In the genomic region with DNA sequence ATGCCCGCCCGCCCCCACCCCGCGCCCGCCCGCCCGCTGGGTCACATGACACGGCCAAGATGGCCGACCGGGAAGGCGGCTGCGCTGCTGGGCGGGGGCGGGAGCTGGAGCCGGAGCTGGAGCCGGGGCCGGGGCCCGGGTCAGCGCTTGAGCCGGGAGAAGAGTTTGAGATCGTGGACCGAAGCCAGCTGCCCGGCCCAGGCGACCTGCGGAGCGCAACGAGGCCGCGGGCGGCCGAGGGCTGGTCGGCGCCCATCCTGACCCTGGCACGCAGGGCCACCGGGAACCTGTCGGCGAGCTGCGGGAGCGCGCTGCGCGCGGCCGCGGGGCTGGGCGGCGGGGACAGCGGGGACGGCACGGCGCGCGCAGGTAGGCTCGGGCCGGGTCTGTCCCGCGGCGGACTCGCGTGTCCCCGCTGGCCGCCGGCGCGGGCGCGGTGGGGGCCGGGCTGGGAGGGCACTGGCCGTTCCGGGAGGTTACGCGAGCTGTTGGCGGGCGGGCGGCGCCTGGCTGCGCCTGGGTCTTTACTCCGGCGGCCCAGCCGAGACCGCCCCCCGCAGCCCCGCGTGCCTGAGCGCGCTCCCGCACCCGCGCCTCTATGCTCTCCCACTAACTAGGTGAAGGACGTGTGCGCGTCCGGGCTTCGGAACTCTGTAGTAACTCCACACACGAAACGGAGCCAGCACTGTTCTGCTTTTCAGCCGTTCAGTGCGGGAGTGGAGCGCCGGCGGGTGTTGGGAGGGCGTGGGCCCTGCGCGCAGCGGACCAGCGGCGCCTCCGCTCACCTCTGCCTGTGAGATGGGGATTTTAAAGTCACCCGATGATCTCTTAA, we compare ENCODE assay signal across 8 cellular contexts. TPM values are rescaled to one million over a fixed set of nuclear protein-coding genes. Genes with fewer than 3 reads are reported as not detected.
A peak's percentile ranks its signal among the peaks of the same experiment; 100 is the strongest.
DNase-seq lines count a peak whose midpoint lies in the region; ATAC-seq, FAIRE-seq and TF ChIP-seq lines count a peak whose summit lies in the region.

Gene RUFY1, plus strand, starts transcription at position 44 of the 832 bp plus-strand sequence. Its CDS starts 16 bp downstream, at position 60.

- FAIRE-seq in GM12878 (lab: Jason Lieb, UNC): peak; percentile 31

- peak within 1 kb of the TSS; percentile 67 for H3K4me3 ChIP-seq in GM12878
- peak within 1 kb of the TSS; percentile 96 for H3K4me3 ChIP-seq in iPS DF 6.9 (ENCODE audit: low read length)
- peak within 1 kb of the TSS; percentile 68 for H3K4me3 ChIP-seq in skeletal muscle cell (ENCODE audit: low read depth, low read length)

- RAD21 ChIA-PET in GM12878 (lab: Charles Lee; ENCODE audit: unreplicated experiment): interaction anchor here (1.2 to 1.5 kb wide), 2 partner anchors 8 to 73 kb away, joined by 5 to 9 read pairs; partner anchors contain the start of gene HNRNPH1

- H3K79me2 ChIP-seq in GM12878 (ENCODE audit: control insufficient read depth, insufficient read depth, low read length): peaks cover 19% of the 10 kb centered on the region

- POLR2A ChIA-PET in GM12878 (lab: Charles Lee): interaction anchor here (0.7 to 1.8 kb wide), 4 partner anchors 8 to 146 kb away, joined by 3 to 16 read pairs (median 6); partner anchors contain the start of gene HNRNPH1

- no peak for TF ChIP-seq EP300 in GM12878 (IDR thresholded peaks at IDR 0.05; ENCODE audit: borderline replicate concordance in 1 of 2, control insufficient read depth in 1 of 2, low read depth in 2 of 2, low read length in 2 of 2)

- TF ChIP-seq CTCF in GM13977 (IDR thresholded peaks at IDR 0.05; ENCODE audit: extremely low read depth, insufficient read depth, missing control alignments) (no peak), GM12878 (IDR thresholded peaks at IDR 0.05 in 2 of 3, conservative IDR thresholded peaks at IDR 0.05 in 1 of 3; ENCODE audit: control insufficient read depth in 2 of 3, extremely low read depth in 1 of 3, insufficient read depth in 1 of 3, low read depth in 3 of 3, low read length in 3 of 3) (no peak)

- H3K27me3 ChIP-seq in GM12878 (replicated peaks in 1 of 2; ENCODE audit: control insufficient read depth in 2 of 2, insufficient read depth in 2 of 2, low read length in 1 of 2): no peaks in the 10 kb centered on the region
- no peaks in the 10 kb centered on the region for H3K27me3 ChIP-seq in iPS DF 6.9 (ENCODE audit: control insufficient read depth, insufficient read depth, low read length)

- peak; percentile 89 for TF ChIP-seq POLR2A in GM12878 (IDR thresholded peaks at IDR 0.05; ENCODE audit: low read depth, low read length)

- H4K20me1 ChIP-seq in GM12878 (ENCODE audit: control insufficient read depth, insufficient read depth): no peaks in the 10 kb centered on the region

- SMC1A ChIA-PET in GM12878 (lab: Charles Lee; ENCODE audit: uncharacterized antibody, unreplicated experiment): interaction anchor here (1.0 to 1.6 kb wide), 2 partner anchors 9 to 14 kb away, joined by 3 to 6 read pairs; no protein-coding TSS in a partner anchor

- intact Hi-C loops in GM12878 (cut with micrococcal nuclease; ENCODE audit: unreplicated experiment): loop anchor here (5.0 to 10.0 kb wide), 2 partner anchors 127 to 926 kb away; partner anchors contain the start of gene CLK4

- peak within 1 kb of the TSS; percentile 85 for H2AFZ ChIP-seq in GM12878 (ENCODE audit: control insufficient read depth, low read depth, low read length)

- H3K9me3 ChIP-seq in GM12878 (replicated peaks; ENCODE audit: control insufficient read depth, insufficient read depth, low read length) (no peaks in the 10 kb centered on the region), iPS DF 6.9 (ENCODE audit: control insufficient read depth, insufficient read depth, low read length) (no peaks in the 10 kb centered on the region)

- CTCF ChIA-PET in GM12878 (lab: Yijun Ruan, JAX): no interaction called here

- H3K4me2 ChIP-seq in GM12878 (ENCODE audit: control insufficient read depth, insufficient read depth): peak within 1 kb of the TSS; percentile 85

- ATAC-seq in HG02588 (IDR thresholded peaks at IDR 0.05; ENCODE audit: unreplicated experiment) (peak; percentile 82), GM12878 (peak; percentile 81)

- DNase-seq in GM13977 (ENCODE audit: low spot score): peak; percentile 90
- DNase-seq in NCI-H1092 (lab: John Stamatoyannopoulos, UW): peak; percentile 29
- peak; percentile 59 for DNase-seq in T1000 (lab: John Stamatoyannopoulos, UW)
- peak; percentile 20 for DNase-seq in GM12878 (ENCODE audit: low read depth, low spot score)
- DNase-seq in iPS DF 6.9 (ENCODE audit: low read depth, low spot score): no peak
- peak; percentile 21 for DNase-seq in skeletal muscle cell (ENCODE audit: low read depth)
- DNase-seq in DMS153 treated with DMSO at 0.1 percent for 48 hours (lab: John Stamatoyannopoulos, UW; ENCODE audit: unreplicated experiment): no peak

- in situ Hi-C loops in GM13977 (cut with MboI; ENCODE audit: low pct_unique_long_range_greater_than_20kb, low sequenced_read_pairs, unreplicated experiment): no loop called here
- in situ Hi-C loops in GM12878 (cut with MboI): loop anchor here (10.0 kb wide), 1 partner anchor 1436 kb away; the partner anchor contains the start of gene N4BP3

- H3K27ac ChIP-seq in GM12878 (ENCODE audit: control insufficient read depth, insufficient read depth): peak within 1 kb of the TSS; percentile 90
- H3K27ac ChIP-seq in iPS DF 6.9 (ENCODE audit: low read length): no peak within 1 kb of the TSS

- H3K9ac ChIP-seq in GM12878 (ENCODE audit: control insufficient read depth, insufficient read depth, low read length): peak within 1 kb of the TSS; percentile 79

- BruUV-seq in GM12878 (replicated peaks; lab: Mats Ljungman, UMichigan): TSS peak; percentile 57

- H3K4me1 ChIP-seq in GM12878 (ENCODE audit: control insufficient read depth, insufficient read depth, low read length) (no peaks in the 10 kb centered on the region), iPS DF 6.9 (ENCODE audit: control insufficient read depth, insufficient read depth, low read length) (no peaks in the 10 kb centered on the region)

- H3K36me3 ChIP-seq in GM12878 (ENCODE audit: control insufficient read depth in 2 of 2, insufficient read depth in 2 of 2, low read length in 1 of 2) (no peaks in the 10 kb centered on the region), iPS DF 6.9 (ENCODE audit: control insufficient read depth, insufficient read depth, low read length) (no peaks in the 10 kb centered on the region)

- WGBS in GM12878 (ENCODE audit: insufficient coverage, insufficient replicate concordance, low lambda C conversion rate, missing lambda C conversion rate): 1% methylated on average over 64 of the region's 109 CpGs
- WGBS in iPS DF 6.9 (ENCODE audit: insufficient coverage, insufficient read length): no CpG with 5 or more reads among the region's 109 CpGs

- TF ChIP-seq RAD21 in GM12878 (IDR thresholded peaks at IDR 0.05; ENCODE audit: insufficient read depth, low read depth, low read length): no peak

TF ChIP-seq in GM12878, 131 proteins besides CTCF, POLR2A, EP300 and RAD21 (continues in another document):
- no peak for TF ChIP-seq ZNF24 (IDR thresholded peaks at IDR 0.05)
- no peak for TF ChIP-seq ZNF622 (IDR thresholded peaks at IDR 0.05)
- TF ChIP-seq NR2C1 (IDR thresholded peaks at IDR 0.05): peak; percentile 31; the same call in 1 of the 2 replicates
- TF ChIP-seq, protein P1, sequence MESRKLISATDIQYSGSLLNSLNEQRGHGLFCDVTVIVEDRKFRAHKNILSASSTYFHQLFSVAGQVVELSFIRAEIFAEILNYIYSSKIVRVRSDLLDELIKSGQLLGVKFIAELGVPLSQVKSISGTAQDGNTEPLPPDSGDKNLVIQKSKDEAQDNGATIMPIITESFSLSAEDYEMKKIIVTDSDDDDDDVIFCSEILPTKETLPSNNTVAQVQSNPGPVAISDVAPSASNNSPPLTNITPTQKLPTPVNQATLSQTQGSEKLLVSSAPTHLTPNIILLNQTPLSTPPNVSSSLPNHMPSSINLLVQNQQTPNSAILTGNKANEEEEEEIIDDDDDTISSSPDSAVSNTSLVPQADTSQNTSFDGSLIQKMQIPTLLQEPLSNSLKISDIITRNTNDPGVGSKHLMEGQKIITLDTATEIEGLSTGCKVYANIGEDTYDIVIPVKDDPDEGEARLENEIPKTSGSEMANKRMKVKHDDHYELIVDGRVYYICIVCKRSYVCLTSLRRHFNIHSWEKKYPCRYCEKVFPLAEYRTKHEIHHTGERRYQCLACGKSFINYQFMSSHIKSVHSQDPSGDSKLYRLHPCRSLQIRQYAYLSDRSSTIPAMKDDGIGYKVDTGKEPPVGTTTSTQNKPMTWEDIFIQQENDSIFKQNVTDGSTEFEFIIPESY (IDR thresholded peaks at IDR 0.05): no peak
- TF ChIP-seq IRF3 (IDR thresholded peaks at IDR 0.05): no peak
- no peak for TF ChIP-seq ZNF274 (IDR thresholded peaks at IDR 0.05; ENCODE audit: insufficient read depth, insufficient read length)
- 0 out of 2 replicates have a peak, but pooled peaks have one; percentile 34 for TF ChIP-seq TCF12 (IDR thresholded peaks at IDR 0.05; ENCODE audit: low read depth, low read length)

RNA-seq across cellular contexts. Expression of gene RUFY1, which starts in this region (rescaled TPM):
- total RNA-seq in GM12878 (2013; cell fraction: nucleolus; rRNA removed): 65.2 and 75.0 TPM in 2 replicates
- 27.0 and 28.4 TPM in 2 replicates for total RNA-seq in GM12878 (2014; rRNA removed)
- 22.7 and 26.3 TPM in 2 replicates for total RNA-seq in GM12878 (2014; rRNA removed; fragmentation: Illumina TruSeq; extraction: Trizol)
- 28.8 and 36.3 TPM in 2 replicates for total RNA-seq in GM12878 (2021)
- 17.9 TPM for polyA plus RNA-seq in GM12878 (2011; ENCODE audit: low read depth)
- 18.4 and 19.2 TPM in 2 replicates for polyA plus RNA-seq in GM12878 (2011; rRNA removed)
- 10.3 and 13.1 TPM in 2 replicates for polyA plus RNA-seq in GM12878 (2011; cell fraction: cytosol; rRNA removed)
- 22.2 and 27.2 TPM in 2 replicates for polyA plus RNA-seq in GM12878 (2011; cell fraction: nucleus; rRNA removed)
- polyA plus RNA-seq in GM12878 (2012): 22.2 and 23.8 TPM in 2 replicates
- 22.8 and 26.2 TPM in 2 replicates for polyA plus RNA-seq in GM12878 (2014; fragmentation: Illumina TruSeq; extraction: Trizol)
- polyA plus RNA-seq in GM12878 (2014; fragmentation: Nextera tagmentation; extraction: Ambion mirVana): 1 to 10 TPM; 5.7 to 8.1 TPM
- polyA plus RNA-seq in GM12878 (2014; rRNA removed): 26.7 and 27.2 TPM in 2 replicates
- polyA plus RNA-seq in GM12878 (2016; fragmentation: Nextera tagmentation; extraction: Ambion mirVana): 10 to 100 TPM; 23.6 to 25.4 TPM
- 12.7 and 17.7 TPM in 2 replicates for polyA minus RNA-seq in GM12878 (2011; rRNA and poly(A)+ RNA removed)
- polyA minus RNA-seq in GM12878 (2011; cell fraction: cytosol; rRNA and poly(A)+ RNA removed): 5.6 and 7.7 TPM in 2 replicates
- polyA minus RNA-seq in GM12878 (2011; cell fraction: nucleus; rRNA and poly(A)+ RNA removed): 18.5 and 25.8 TPM in 2 replicates

Comparison
In these comparisons a context has a peak if more than half of its experiments do, and no peak if none do; other contexts are left out.
1. DNase-seq: peak in GM13977 (single experiment), NCI-H1092 (single experiment), T1000 (single experiment), GM12878 (single experiment) and skeletal muscle cell (single experiment); none in iPS DF 6.9 (single experiment) and DMS153 treated with DMSO at 0.1 percent for 48 hours (single experiment).
2. Peak in every context shown above with its lines, with median percentiles within 50 percentile points of each other: H3K4me3 ChIP-seq.